Comparison of ENCODE assay signal across 25 cellular contexts in genomic region chr7:15937571-15937970, GRCh38.
"Had no signal": no experiment of that assay in that cellular context is flagged by ENCODE, and none has a peak within 500 bp of the region (broad histone marks: within the 10 kb centered on the region; RNA-seq: fewer than 3 reads in every experiment).

No MANE protein-coding gene starts in this region.

- H3K27ac ChIP-seq: ascending aorta, cardiac muscle cell, SJSA1 had no signal

- H3K4me1 ChIP-seq: ascending aorta, SJSA1 had no signal

- ATAC-seq: activated CD4-positive, CD25-positive, alpha-beta regulatory T cell treated with anti-CD3 and anti-CD28 coated beads, Interleukin-2, amount 50 U/mL, for 24 hours; activated CD8-positive, alpha-beta T cell treated with anti-CD3 and anti-CD28 coated beads for 36 hours; activated T-cell treated with anti-CD3 and anti-CD28 coated beads, Interleukin-2, amount 50 U/mL, for 72 hours; PC-3; SK-N-SH treated with all-trans-retinoic acid at 6 μM for 48 hours had no signal

- H3K36me3 ChIP-seq: ascending aorta, cardiac muscle cell, SJSA1 had no signal

- H3K27me3 ChIP-seq: ascending aorta, cardiac muscle cell, SJSA1 had no signal

- H3K4me3 ChIP-seq: ascending aorta, cardiac muscle cell, SJSA1 had no signal

- DNase-seq: activated CD4-positive, alpha-beta T cell treated with anti-CD3 and anti-CD28 coated beads for 4 hours; activated CD8-positive, alpha-beta memory T cell treated with anti-CD3 and anti-CD28 coated beads, Interleukin-2, amount 50 U/mL, for 4 hours; activated CD8-positive, alpha-beta T cell treated with anti-CD3 and anti-CD28 coated beads for 36 hours; activated gamma-delta T cell treated with Interleukin-2 at 50 U/mL for 16 hours; activated naive CD4-positive, alpha-beta T cell treated with anti-CD3 and anti-CD28 coated beads, Interleukin-2, amount 50 U/mL, for 16 hours; activated naive CD8-positive, alpha-beta T cell treated with anti-CD3 and anti-CD28 coated beads, Interleukin-2, amount 10 ng/mL, durations not matched to agents 7 days and 5 days; activated T-cell treated with anti-CD3 and anti-CD28 coated beads, Interleukin-2, amount 50 U/mL, for 72 hours; amniotic stem cell; KG1; NCI-H1048; NCI-H1417; NCI-H1930; NCI-H2171; NCI-H345; NCI-H510A; NCI-H526 treated with DMSO at 0.1 percent for 48 hours; NK-92 treated with Interleukin-12 subunit alpha and Interleukin-12 subunit beta, amount 100 ng/mL, for 24 hours; PC-3; SHP77; SW 1271 had no signal
